1 cellular context compared by ENCODE assay signal in the genomic region with DNA sequence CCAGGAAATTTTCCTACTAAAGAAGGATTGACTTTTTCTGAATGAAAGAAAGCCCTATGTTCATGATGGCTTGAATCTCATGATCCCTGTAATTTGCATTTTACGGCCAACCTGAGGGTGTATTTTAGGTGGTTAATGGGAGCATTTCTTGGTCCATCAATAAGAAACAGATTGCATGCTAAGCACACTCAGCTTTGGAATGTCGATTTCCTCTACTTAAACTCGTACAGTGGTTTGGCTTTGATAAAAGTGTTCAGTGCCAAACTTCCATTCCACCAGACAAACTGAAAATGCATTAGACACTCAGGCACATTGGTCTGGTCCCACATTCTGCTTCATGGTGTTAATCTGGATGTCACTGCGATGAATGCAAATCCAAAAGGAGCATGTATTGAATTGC.
TF ChIP-seq lines count a peak whose summit lies in the region.

No MANE protein-coding gene starts in this region.

TF ChIP-seq in GM23338, 12 proteins besides CTCF, POLR2A, EP300 and RAD21:
- no peak for TF ChIP-seq ZNF331 (CRISPR knock-in tag; IDR thresholded peaks at IDR 0.05; ENCODE audit: low read depth)
